1 cellular context compared by ENCODE assay signal in the genomic region with DNA sequence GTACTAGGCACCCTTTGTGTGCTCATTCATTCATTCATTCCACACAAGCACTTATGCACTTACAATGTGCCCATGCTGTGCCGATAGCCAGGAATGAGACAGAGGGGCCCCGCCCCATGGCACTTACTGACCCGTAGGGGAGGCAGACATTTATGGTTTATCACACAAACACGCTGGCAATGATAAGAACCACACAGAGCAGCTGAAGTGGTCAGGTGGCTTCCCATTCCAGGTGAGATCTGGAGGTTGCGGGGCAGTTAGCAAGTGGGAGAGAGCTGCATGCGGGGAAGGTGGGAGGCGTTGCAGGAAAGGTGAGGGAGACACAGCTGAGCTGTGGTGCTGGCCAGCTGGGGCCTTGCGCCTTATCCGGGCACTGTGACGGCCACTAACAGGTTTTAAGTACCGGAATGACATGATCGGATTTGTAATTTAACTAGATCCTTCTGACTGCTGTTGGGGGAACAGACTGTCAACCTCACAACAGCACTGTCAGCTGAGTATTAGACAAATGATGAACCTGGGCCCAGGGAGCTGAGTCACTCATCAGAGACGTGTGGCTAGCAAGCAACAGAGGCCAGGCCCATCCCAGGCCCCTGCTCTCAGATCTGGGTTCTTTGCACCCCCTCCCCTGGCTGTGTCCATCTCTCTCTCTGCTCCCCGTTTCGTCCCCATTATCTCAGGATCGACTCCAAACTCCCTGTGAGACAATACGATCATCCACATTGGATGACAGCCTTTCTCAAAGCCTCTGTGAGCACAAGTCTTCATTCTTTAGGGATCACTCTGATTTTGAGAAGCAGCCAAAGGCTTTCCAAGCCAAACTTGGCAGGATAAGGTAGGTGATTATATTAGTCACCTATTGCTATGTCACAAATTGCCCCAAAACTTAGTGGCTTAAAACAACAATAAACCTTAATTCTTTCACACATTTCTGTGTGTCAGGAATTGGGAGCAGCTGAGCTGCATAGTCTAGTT.
TF ChIP-seq lines count a peak whose summit lies in the region.

No MANE protein-coding gene starts in this region.

TF ChIP-seq in WTC11, 78 proteins besides CTCF, POLR2A, EP300 and RAD21 (continued from another document):
- TF ChIP-seq, protein P1, sequence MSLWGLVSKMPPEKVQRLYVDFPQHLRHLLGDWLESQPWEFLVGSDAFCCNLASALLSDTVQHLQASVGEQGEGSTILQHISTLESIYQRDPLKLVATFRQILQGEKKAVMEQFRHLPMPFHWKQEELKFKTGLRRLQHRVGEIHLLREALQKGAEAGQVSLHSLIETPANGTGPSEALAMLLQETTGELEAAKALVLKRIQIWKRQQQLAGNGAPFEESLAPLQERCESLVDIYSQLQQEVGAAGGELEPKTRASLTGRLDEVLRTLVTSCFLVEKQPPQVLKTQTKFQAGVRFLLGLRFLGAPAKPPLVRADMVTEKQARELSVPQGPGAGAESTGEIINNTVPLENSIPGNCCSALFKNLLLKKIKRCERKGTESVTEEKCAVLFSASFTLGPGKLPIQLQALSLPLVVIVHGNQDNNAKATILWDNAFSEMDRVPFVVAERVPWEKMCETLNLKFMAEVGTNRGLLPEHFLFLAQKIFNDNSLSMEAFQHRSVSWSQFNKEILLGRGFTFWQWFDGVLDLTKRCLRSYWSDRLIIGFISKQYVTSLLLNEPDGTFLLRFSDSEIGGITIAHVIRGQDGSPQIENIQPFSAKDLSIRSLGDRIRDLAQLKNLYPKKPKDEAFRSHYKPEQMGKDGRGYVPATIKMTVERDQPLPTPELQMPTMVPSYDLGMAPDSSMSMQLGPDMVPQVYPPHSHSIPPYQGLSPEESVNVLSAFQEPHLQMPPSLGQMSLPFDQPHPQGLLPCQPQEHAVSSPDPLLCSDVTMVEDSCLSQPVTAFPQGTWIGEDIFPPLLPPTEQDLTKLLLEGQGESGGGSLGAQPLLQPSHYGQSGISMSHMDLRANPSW (CRISPR knock-in tag; conservative IDR thresholded peaks at IDR 0.05; ENCODE audit: low read depth) = no peak
- no peak for TF ChIP-seq IRF2 (CRISPR knock-in tag; IDR thresholded peaks at IDR 0.05; ENCODE audit: borderline replicate concordance, low read depth)
- TF ChIP-seq, protein P2, sequence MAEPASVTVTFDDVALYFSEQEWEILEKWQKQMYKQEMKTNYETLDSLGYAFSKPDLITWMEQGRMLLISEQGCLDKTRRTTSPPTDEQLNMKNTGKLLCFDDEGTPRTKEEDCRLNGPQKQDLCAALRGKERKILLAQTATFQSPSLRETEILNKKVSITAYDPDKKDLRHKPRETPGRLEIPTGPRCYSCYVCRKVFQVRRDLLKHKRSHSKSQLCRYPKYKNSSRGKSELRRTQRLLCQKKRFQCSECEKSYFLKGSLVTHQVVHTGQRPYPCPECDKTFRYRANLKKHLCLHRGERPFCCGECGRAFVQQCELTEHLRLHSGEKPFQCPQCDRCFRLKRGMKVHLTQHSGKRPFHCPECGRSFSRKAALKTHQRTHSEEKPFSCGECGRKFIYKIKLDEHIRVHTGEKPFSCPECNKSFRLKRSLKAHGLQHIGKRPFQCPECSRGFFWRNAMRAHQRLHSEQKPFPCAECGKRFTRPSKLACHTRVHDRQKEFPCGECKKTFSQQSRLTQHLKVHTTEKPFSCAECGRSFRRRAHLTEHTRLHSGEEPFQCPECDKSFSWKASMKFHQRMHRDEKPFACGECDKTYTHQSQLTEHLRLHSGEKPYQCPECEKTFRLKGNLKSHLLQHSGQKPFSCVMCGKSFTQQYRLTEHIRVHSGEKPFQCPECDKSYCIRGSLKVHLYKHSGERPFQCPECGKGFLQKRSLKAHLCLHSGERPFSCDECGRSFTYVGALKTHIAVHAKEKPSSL (CRISPR knock-in tag; conservative IDR thresholded peaks at IDR 0.05) = no peak
